In the genomic region with DNA sequence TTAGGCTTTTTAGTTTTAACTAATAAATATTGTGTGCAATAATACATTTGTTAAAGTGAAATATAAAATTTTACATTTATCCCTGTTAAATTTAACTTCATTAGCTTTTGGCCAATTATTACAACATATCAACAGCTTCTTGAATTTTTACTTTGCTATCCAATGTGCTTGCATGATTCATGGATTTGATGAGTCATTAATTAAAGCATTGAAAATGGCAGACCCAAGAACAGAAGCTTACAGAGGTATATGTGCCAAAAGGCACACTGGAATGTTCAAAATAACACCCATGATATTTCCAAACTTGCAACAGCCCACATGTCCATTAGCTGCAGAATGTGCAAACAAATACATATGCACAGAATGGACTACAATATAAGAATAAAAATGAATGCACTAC, we compare ENCODE assay signal across 20 cellular contexts.
DNase-seq lines count a peak whose midpoint lies in the region; ATAC-seq, FAIRE-seq and TF ChIP-seq lines count a peak whose summit lies in the region.
"Had no signal": no experiment of that assay in that cellular context is flagged by ENCODE, and none has a peak within 500 bp of the region (broad histone marks: within the 10 kb centered on the region; RNA-seq: fewer than 3 reads in every experiment).

No MANE protein-coding gene starts in this region.

- no peak overlapping the region for H3K4me2 ChIP-seq in A549
- no peak overlapping the region for H3K4me2 ChIP-seq in GM23248 (ENCODE audit: unreplicated experiment)
- H3K4me2 ChIP-seq in K562 (ENCODE audit: insufficient read depth, low read length): no peak overlapping the region

- CTCF ChIA-PET in A549 (lab: Yijun Ruan, JAX) (interaction anchor here (1.1 to 3.3 kb wide), 7 partner anchors 50 to 565 kb away, joined by 3 to 11 read pairs (median 3); a partner anchor contains a TSS), K562 (lab: Yijun Ruan, JAX; ENCODE audit: low intra/inter-chr PET ratio) (no interaction called here)

- no peaks in the 10 kb centered on the region for H3K4me1 ChIP-seq in A549
- peaks cover 5% of the 10 kb centered on the region; the same call in 1 of the 2 replicates for H3K4me1 ChIP-seq in GM23248 (ENCODE audit: insufficient read depth)
- H3K4me1 ChIP-seq in K562 (replicated peaks in 1 of 2; ENCODE audit: control insufficient read depth in 2 of 2, insufficient read depth in 2 of 2, low read length in 2 of 2): no peaks in the 10 kb centered on the region
- H3K4me1 ChIP-seq: Peyer's patch had no signal

- no peaks in the 10 kb centered on the region for H3K36me3 ChIP-seq in GM23248 (ENCODE audit: low read depth)
- H3K36me3 ChIP-seq in K562 (ENCODE audit: control insufficient read depth, insufficient read depth, low read length): no peaks in the 10 kb centered on the region
- H3K36me3 ChIP-seq: Peyer's patch had no signal

- no peak for TF ChIP-seq POLR2A in A549 (IDR thresholded peaks at IDR 0.05; ENCODE audit: low read length)
- TF ChIP-seq POLR2A in K562 (conservative IDR thresholded peaks at IDR 0.05): no peak

- POLR2A ChIA-PET in A549 (lab: Yijun Ruan, JAX) (no interaction called here), K562 (lab: Yijun Ruan, JAX) (interaction anchor here (0.6 to 1.3 kb wide), 4 partner anchors 18 to 226 kb away, joined by 3 to 5 read pairs (median 3); no protein-coding TSS in a partner anchor)

- no peak overlapping the region for H3K4me3 ChIP-seq in A549
- H3K4me3 ChIP-seq in GM23248: no peak overlapping the region
- no peak overlapping the region for H3K4me3 ChIP-seq in K562
- H3K4me3 ChIP-seq: Peyer's patch had no signal

- no peaks in the 10 kb centered on the region for H3F3A ChIP-seq in GM23248 (ENCODE audit: insufficient read depth)

- no TSS peak for BruUV-seq in K562 (replicated peaks; lab: Mats Ljungman, UMichigan)

- no peak overlapping the region for H2AFZ ChIP-seq in GM23248
- H2AFZ ChIP-seq in K562 (ENCODE audit: low read depth, low read length): no peak overlapping the region

- TF ChIP-seq RAD21 in A549 (conservative IDR thresholded peaks at IDR 0.05 in 1 of 2, IDR thresholded peaks at IDR 0.05 in 1 of 2) (no peak), K562 (CRISPR knock-in tag; conservative IDR thresholded peaks at IDR 0.05 in 1 of 2, IDR thresholded peaks at IDR 0.05 in 1 of 2) (no peak)

- H3K9me3 ChIP-seq in A549: no peaks in the 10 kb centered on the region
- no peaks in the 10 kb centered on the region for H3K9me3 ChIP-seq in GM23248 (ENCODE audit: low read depth)
- no peaks in the 10 kb centered on the region for H3K9me3 ChIP-seq in K562 (replicated peaks; ENCODE audit: control insufficient read depth, insufficient read depth, low read depth, low read length)
- H3K9me3 ChIP-seq: Peyer's patch had no signal

- no peaks in the 10 kb centered on the region for H3K79me2 ChIP-seq in GM23248 (ENCODE audit: insufficient read depth)
- no peaks in the 10 kb centered on the region for H3K79me2 ChIP-seq in K562 (ENCODE audit: control insufficient read depth, insufficient read depth, low read length)

- FAIRE-seq in A549 (lab: Jason Lieb, UNC) (no peak), K562 (lab: Jason Lieb, UNC) (no peak)
- FAIRE-seq: D721Med, HTR-8/SVneo had no signal

- H3K27ac ChIP-seq in A549 (no peak overlapping the region), GM23248 (no peak overlapping the region), K562 (ENCODE audit: extremely low read depth, low read depth, low read length) (no peak overlapping the region)
- H3K27ac ChIP-seq: Peyer's patch had no signal

- H3K9ac ChIP-seq in GM23248 (no peak overlapping the region), K562 (ENCODE audit: insufficient read depth in 1 of 2, low read depth in 2 of 2, low read length in 2 of 2) (no peak overlapping the region)

- H3K9me2 ChIP-seq in GM23248 (ENCODE audit: insufficient read depth): no peaks in the 10 kb centered on the region

- ATAC-seq in A549 (no peak), K562 (no peak), GM19035 (IDR thresholded peaks at IDR 0.05; ENCODE audit: unreplicated experiment) (no peak)

- TF ChIP-seq EP300 in A549 (IDR thresholded peaks at IDR 0.05) (no peak), K562 (IDR thresholded peaks at IDR 0.05; ENCODE audit: low read length) (no peak)

- H3K9me1 ChIP-seq in K562 (ENCODE audit: control insufficient read depth, insufficient read depth, low read length): no peaks in the 10 kb centered on the region

- DNase-seq in A549 (ENCODE audit: low read depth in 1 of 2, low spot score in 1 of 2) (no peak), GM23248 (peak; percentile 49), K562 (ENCODE audit: extremely low read depth in 1 of 4, low spot score in 3 of 4) (no peak), fibroblast of the conjunctiva (ENCODE audit: low read depth) (peak; percentile 9), DMS153 treated with DMSO at 0.1 percent for 48 hours (lab: John Stamatoyannopoulos, UW; ENCODE audit: unreplicated experiment) (no peak), A172 (ENCODE audit: low spot score) (no peak)
- DNase-seq in activated effector memory CD4-positive, alpha-beta T cell treated with Interleukin-2 at 50 U/mL for 16 hours: no peak
- DNase-seq: CD4-positive, alpha-beta T cell; DND-41; GOT3; KBM-7; MM.1S; NCI-H1105; NCI-H1694 treated with DMSO at 0.1 percent for 48 hours; NCI-H82; Peyer's patch; SIG-M5 had no signal

- in situ Hi-C loops in GM23248 (cut with MboI) (no loop called here), K562 (cut with MboI) (loop anchor here (25.0 kb wide), 1 partner anchor 554 kb away; no protein-coding TSS in a partner anchor)

- intact Hi-C loops in K562 (cut with micrococcal nuclease): no loop called here

- H4K20me1 ChIP-seq in GM23248 (ENCODE audit: insufficient read depth): no peaks in the 10 kb centered on the region
- H4K20me1 ChIP-seq in K562 (replicated peaks; ENCODE audit: control insufficient read depth, insufficient read depth, low read length): no peaks in the 10 kb centered on the region

- H3K27me3 ChIP-seq in GM23248 (replicated peaks; ENCODE audit: insufficient read depth): peaks cover 11% of the 10 kb centered on the region; the same call in 1 of the 2 replicates
- H3K27me3 ChIP-seq in K562 (ENCODE audit: control insufficient read depth in 2 of 2, insufficient read depth in 2 of 2, low read length in 2 of 2): peaks cover 5 to 14% of the 10 kb centered on the region in 2 experiments
- H3K27me3 ChIP-seq: Peyer's patch had no signal

- TF ChIP-seq CTCF in A549 (IDR thresholded peaks at IDR 0.05) (no peak), K562 (IDR thresholded peaks at IDR 0.05 in 2 of 3, conservative IDR thresholded peaks at IDR 0.05 in 1 of 3; ENCODE audit: insufficient read depth in 2 of 3, low read depth in 1 of 3, low read length in 3 of 3) (no peak)

TF ChIP-seq in A549, 52 proteins besides CTCF, POLR2A, EP300 and RAD21:
- TF ChIP-seq FOSL2 (IDR thresholded peaks at IDR 0.05) (no peak), FOSL2 (CRISPR knock-in tag; IDR thresholded peaks at IDR 0.05) (0 out of 2 replicates have a peak, but pooled peaks have one; percentile 24), ZC3H11A (IDR thresholded peaks at IDR 0.05) (no peak)
TF ChIP-seq in A549: peak in this region for 1.

TF ChIP-seq in K562, 482 proteins besides CTCF, POLR2A, EP300 and RAD21 (continues in another document):
- TF ChIP-seq, protein P1, sequence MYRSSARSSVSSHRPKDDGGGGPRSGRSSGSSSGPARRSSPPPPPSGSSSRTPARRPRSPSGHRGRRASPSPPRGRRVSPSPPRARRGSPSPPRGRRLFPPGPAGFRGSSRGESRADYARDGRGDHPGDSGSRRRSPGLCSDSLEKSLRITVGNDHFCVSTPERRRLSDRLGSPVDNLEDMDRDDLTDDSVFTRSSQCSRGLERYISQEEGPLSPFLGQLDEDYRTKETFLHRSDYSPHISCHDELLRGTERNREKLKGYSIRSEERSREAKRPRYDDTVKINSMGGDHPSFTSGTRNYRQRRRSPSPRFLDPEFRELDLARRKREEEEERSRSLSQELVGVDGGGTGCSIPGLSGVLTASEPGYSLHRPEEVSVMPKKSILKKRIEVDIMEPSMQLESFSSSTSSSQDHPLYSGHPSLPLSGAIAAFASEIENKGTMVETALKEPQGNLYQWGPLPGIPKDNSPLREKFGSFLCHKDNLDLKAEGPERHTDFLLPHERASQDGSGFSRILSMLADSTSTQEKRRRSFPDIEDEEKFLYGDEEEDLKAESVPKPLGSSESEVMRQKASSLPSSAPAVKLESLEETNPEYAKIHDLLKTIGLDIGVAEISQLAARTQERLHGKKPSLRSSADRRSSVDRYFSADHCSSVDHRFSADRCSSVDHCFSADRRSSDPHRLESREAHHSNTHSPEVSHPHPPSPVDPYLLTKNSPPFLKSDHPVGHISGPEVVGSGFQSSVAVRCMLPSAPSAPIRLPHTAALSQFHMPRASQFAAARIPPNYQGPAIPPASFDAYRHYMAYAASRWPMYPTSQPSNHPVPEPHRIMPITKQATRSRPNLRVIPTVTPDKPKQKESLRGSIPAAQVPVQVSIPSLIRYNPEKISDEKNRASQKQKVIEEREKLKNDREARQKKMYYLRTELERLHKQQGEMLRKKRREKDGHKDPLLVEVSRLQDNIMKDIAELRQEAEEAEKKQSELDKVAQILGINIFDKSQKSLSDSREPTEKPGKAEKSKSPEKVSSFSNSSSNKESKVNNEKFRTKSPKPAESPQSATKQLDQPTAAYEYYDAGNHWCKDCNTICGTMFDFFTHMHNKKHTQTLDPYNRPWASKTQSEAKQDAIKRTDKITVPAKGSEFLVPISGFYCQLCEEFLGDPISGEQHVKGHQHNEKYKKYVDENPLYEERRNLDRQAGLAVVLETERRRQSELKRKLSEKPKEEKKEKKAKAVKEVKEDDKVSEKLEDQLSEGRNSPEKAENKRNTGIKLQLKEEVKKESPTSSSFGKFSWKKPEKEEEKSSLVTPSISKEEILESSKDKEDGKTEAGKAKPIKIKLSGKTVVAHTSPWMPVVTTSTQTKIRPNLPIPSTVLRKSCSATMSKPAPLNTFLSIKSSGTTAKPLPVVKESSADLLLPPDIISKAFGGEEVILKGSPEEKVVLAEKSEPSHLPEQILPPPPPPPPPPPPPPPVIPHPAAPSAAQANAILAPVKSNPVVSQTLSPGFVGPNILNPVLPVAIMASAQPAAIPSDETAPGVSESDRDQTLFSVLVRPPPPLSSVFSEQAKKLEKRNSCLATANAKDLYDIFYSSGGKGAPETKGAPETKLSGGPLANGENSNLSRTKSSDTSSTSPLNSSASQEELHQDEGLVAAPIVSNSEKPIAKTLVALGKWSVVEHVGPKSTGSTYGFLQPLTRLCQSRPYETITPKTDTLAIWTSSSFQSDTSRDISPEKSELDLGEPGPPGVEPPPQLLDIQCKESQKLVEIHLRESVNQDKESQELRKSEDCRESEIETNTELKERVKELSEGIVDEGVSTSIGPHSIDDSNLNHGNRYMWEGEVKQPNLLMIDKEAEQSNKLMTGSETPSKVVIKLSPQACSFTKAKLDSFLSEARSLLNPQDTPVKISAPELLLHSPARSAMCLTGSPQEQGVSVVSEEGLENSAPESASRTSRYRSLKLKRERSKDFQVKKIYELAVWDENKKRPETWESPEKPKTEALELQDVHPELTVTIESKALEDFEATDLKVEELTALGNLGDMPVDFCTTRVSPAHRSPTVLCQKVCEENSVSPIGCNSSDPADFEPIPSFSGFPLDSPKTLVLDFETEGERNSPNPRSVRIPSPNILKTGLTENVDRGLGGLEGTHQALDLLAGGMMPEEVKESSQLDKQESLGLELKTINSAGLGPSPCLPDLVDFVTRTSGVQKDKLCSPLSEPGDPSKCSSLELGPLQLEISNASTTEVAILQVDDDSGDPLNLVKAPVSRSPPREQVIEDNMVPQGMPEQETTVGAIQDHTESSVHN (IDR thresholded peaks at IDR 0.05; ENCODE audit: borderline replicate concordance in 1 of 2, low read depth in 1 of 2): no peak

Comparison
In these comparisons a context has a peak if more than half of its experiments do, and no peak if none do; other contexts are left out.
1. DNase-seq: peak in GM23248 (single experiment) and fibroblast of the conjunctiva (single experiment); none in A549 (0 of 2), K562 (0 of 4), DMS153 treated with DMSO at 0.1 percent for 48 hours (single experiment), A172 (single experiment) and activated effector memory CD4-positive, alpha-beta T cell treated with Interleukin-2 at 50 U/mL for 16 hours (single experiment).